11 cellular contexts compared by ENCODE assay signal in the genomic region with DNA sequence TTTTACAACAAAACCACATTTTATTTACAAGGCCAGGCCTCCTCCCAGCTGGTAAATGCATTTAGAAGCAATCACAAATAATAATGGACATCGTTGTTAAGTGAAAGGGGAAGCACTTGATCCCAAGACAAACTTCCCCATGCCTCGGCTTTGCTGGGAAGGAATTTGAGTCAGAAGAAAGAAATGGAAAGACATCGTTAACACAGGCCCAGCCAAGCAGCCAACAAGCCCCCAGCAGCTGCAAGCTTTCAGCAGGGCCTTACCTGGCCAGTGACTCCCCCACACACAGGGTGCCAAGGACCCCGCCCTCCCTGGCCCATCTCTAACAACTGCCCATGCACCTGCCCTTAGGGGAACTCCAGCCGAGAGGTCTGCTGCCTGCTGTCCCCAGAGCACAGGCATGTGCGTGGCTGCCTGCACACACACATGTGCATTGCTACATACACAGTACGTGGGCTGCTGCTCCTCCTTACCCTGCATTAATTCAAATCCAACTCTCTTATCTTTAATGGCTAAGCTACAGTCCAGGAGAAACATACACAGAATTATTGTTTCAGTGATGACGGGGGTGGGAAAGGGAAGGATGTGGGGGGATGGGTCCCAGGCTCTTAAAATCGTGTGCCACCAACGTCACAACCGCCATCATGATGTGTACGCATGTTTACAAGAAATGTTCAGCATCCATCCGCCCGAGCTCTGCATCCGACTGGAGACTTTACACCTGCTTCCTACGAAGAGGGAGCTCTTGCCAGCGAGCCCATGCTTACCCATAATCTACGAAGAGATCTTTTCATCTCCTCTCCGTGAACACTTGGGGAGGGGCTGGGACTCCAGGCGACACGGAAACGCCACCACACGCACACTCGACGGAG. TPM values are rescaled to one million over a fixed set of nuclear protein-coding genes. Genes with fewer than 3 reads are reported as not detected.
A peak's percentile ranks its signal among the peaks of the same experiment; 100 is the strongest.
DNase-seq lines count a peak whose midpoint lies in the region; ATAC-seq and TF ChIP-seq lines count a peak whose summit lies in the region.
"Had no signal": no experiment of that assay in that cellular context is flagged by ENCODE, and none has a peak within 500 bp of the region (broad histone marks: within the 10 kb centered on the region; RNA-seq: fewer than 3 reads in every experiment).

No MANE protein-coding gene starts in this region.

- intact Hi-C loops in activated T-helper 2 cell treated with anti-CD3 and anti-CD28 coated beads, Interferon-gamma antibody, Interleukin-2, Interleukin-4, amounts not matched to agents 10 μg/mL and 5 μg/mL and 100 μg/mL, durations not matched to agents 14 hours and 24 hours and 36 hours (cut with micrococcal nuclease): loop anchor here (1.0 to 10.0 kb wide), 6 partner anchors 9 to 1957 kb away; partner anchors contain the start of gene BCL11B
- intact Hi-C loops in upper lobe of right lung (cut with DNase I): no loop called here

- peak overlapping the region; percentile 100 for H3K27ac Mint-ChIP-seq in activated T-helper 2 cell treated with anti-CD3 and anti-CD28 coated beads, Interferon-gamma antibody, Interleukin-2, Interleukin-4, amounts not matched to agents 10 μg/mL and 5 μg/mL and 100 μg/mL, durations not matched to agents 14 hours and 24 hours and 36 hours

- H3K4me1 ChIP-seq in mononuclear cell (ENCODE audit: insufficient read depth, low read length): peaks cover 62% of the 10 kb centered on the region
- no peaks in the 10 kb centered on the region for H3K4me1 ChIP-seq in upper lobe of right lung

- peak overlapping the region; percentile 24 for H3K27ac ChIP-seq in upper lobe of right lung
- H3K27ac ChIP-seq: thoracic aorta had no signal

- peaks cover 90% of the 10 kb centered on the region for H3K4me1 Mint-ChIP-seq in activated T-helper 2 cell treated with anti-CD3 and anti-CD28 coated beads, Interferon-gamma antibody, Interleukin-2, Interleukin-4, amounts not matched to agents 10 μg/mL and 5 μg/mL and 100 μg/mL, durations not matched to agents 14 hours and 24 hours and 36 hours (ENCODE audit: low read depth)

- TF ChIP-seq CTCF in upper lobe of right lung (IDR thresholded peaks at IDR 0.05): no peak

- H3K27me3 Mint-ChIP-seq in activated T-helper 2 cell treated with anti-CD3 and anti-CD28 coated beads, Interferon-gamma antibody, Interleukin-2, Interleukin-4, amounts not matched to agents 10 μg/mL and 5 μg/mL and 100 μg/mL, durations not matched to agents 14 hours and 24 hours and 36 hours (ENCODE audit: low read depth): no peaks in the 10 kb centered on the region

- ATAC-seq in upper lobe of right lung: no peak
- no peak for ATAC-seq in HG03108 (IDR thresholded peaks at IDR 0.05; ENCODE audit: unreplicated experiment)
- no peak for ATAC-seq in HG02642 (IDR thresholded peaks at IDR 0.05; ENCODE audit: poor library complexity, unreplicated experiment)
- ATAC-seq: HCT116 had no signal

- peaks cover 60% of the 10 kb centered on the region for H3K36me3 Mint-ChIP-seq in activated T-helper 2 cell treated with anti-CD3 and anti-CD28 coated beads, Interferon-gamma antibody, Interleukin-2, Interleukin-4, amounts not matched to agents 10 μg/mL and 5 μg/mL and 100 μg/mL, durations not matched to agents 14 hours and 24 hours and 36 hours (ENCODE audit: low read depth)

- H3K4me3 ChIP-seq in mononuclear cell (ENCODE audit: low read length) (peak overlapping the region; percentile 19), upper lobe of right lung (no peak overlapping the region)
- H3K4me3 ChIP-seq: thoracic aorta had no signal

- peak; percentile 48 to 75 for DNase-seq in activated CD8-positive, alpha-beta memory T cell treated with anti-CD3 and anti-CD28 coated beads for 1 hour (ENCODE audit: extremely low read depth in 1 of 2, low read depth in 1 of 2)
- DNase-seq in activated CD8-positive, alpha-beta memory T cell treated with anti-CD3 and anti-CD28 coated beads, Interleukin-2, amount 50 U/mL, for 48 hours: no peak
- DNase-seq in activated T-helper 2 cell treated with anti-CD3 and anti-CD28 coated beads, Interferon-gamma antibody, Interleukin-2, Interleukin-4, amounts not matched to agents 10 μg/mL and 5 μg/mL and 100 μg/mL, durations not matched to agents 14 hours and 24 hours and 36 hours (ENCODE audit: low spot score): peak; percentile 81
- DNase-seq in upper lobe of right lung (no peak), UCSD-AML1 (lab: John Stamatoyannopoulos, UW; ENCODE audit: unreplicated experiment) (no peak)

- peak overlapping the region; percentile 91 for H3K4me3 Mint-ChIP-seq in activated T-helper 2 cell treated with anti-CD3 and anti-CD28 coated beads, Interferon-gamma antibody, Interleukin-2, Interleukin-4, amounts not matched to agents 10 μg/mL and 5 μg/mL and 100 μg/mL, durations not matched to agents 14 hours and 24 hours and 36 hours (ENCODE audit: low read depth)

- H3K9me3 Mint-ChIP-seq in activated T-helper 2 cell treated with anti-CD3 and anti-CD28 coated beads, Interferon-gamma antibody, Interleukin-2, Interleukin-4, amounts not matched to agents 10 μg/mL and 5 μg/mL and 100 μg/mL, durations not matched to agents 14 hours and 24 hours and 36 hours: no peaks in the 10 kb centered on the region

- H3K9me3 ChIP-seq in mononuclear cell (ENCODE audit: low read depth, low read length) (no peaks in the 10 kb centered on the region), upper lobe of right lung (no peaks in the 10 kb centered on the region)
- H3K9me3 ChIP-seq: thoracic aorta had no signal

- H3K27me3 ChIP-seq in mononuclear cell (ENCODE audit: insufficient read depth, low read length): peaks cover 26% of the 10 kb centered on the region
- peaks cover 49% of the 10 kb centered on the region for H3K27me3 ChIP-seq in upper lobe of right lung

- H3K36me3 ChIP-seq in upper lobe of right lung: no peaks in the 10 kb centered on the region
- H3K36me3 ChIP-seq: thoracic aorta had no signal

RNA-seq across cellular contexts. Expression of gene BCL11B, which starts 9.8 kb away (rescaled TPM):
- total RNA-seq in activated T-helper 2 cell treated with anti-CD3 and anti-CD28 coated beads, Interferon-gamma antibody, Interleukin-2, Interleukin-4, amounts not matched to agents 10 μg/mL and 5 μg/mL and 100 μg/mL, durations not matched to agents 14 hours and 24 hours and 36 hours: 34.1 and 34.9 TPM in 2 replicates
- total RNA-seq in mononuclear cell (101 TPM), upper lobe of right lung (2.4 TPM)
- total RNA-seq: LHCN-M2 had no signal

Comparison
In these comparisons a context has a peak if more than half of its experiments do, and no peak if none do; other contexts are left out.
1. DNase-seq: peak in activated CD8-positive, alpha-beta memory T cell treated with anti-CD3 and anti-CD28 coated beads for 1 hour (2 of 2) and activated T-helper 2 cell treated with anti-CD3 and anti-CD28 coated beads, Interferon-gamma antibody, Interleukin-2, Interleukin-4, amounts not matched to agents 10 μg/mL and 5 μg/mL and 100 μg/mL, durations not matched to agents 14 hours and 24 hours and 36 hours (single experiment); none in activated CD8-positive, alpha-beta memory T cell treated with anti-CD3 and anti-CD28 coated beads, Interleukin-2, amount 50 U/mL, for 48 hours (single experiment), upper lobe of right lung (single experiment) and UCSD-AML1 (single experiment).
2. RNA of gene BCL11B, which starts 9.8 kb away (total RNA-seq): 101 TPM in mononuclear cell (single experiment) and 34.1 to 34.9 TPM in activated T-helper 2 cell treated with anti-CD3 and anti-CD28 coated beads, Interferon-gamma antibody, Interleukin-2, Interleukin-4, amounts not matched to agents 10 μg/mL and 5 μg/mL and 100 μg/mL, durations not matched to agents 14 hours and 24 hours and 36 hours; 2.4 TPM in upper lobe of right lung (single experiment); every median in the first group is over 10 times any median in the second.